Comparison of ENCODE assay signal across 8 cellular contexts in genomic region chr3:127628788-127629456, GRCh38. TPM values are rescaled to one million over a fixed set of nuclear protein-coding genes. Genes with fewer than 3 reads are reported as not detected.
DNase-seq lines count a peak whose midpoint lies in the region; ATAC-seq, FAIRE-seq and TF ChIP-seq lines count a peak whose summit lies in the region.

Gene PODXL2 (plus strand): TSS chr3:127629185. CDS start chr3:127629220, 35 bp downstream.

- POLR2A ChIA-PET in K562 (lab: Yijun Ruan, JAX): no interaction called here

- H3K4me3 ChIP-seq in SJSA1: peak within 1 kb of the TSS; percentile 33
- H3K4me3 ChIP-seq in K562: peak within 1 kb of the TSS; percentile 55
- peak within 1 kb of the TSS; percentile 49; the same call in 1 of the 2 replicates for H3K4me3 ChIP-seq in iPS DF 6.9 (ENCODE audit: low read length)
- peak within 1 kb of the TSS; percentile 45 for H3K4me3 ChIP-seq in retinal pigment epithelial cell (ENCODE audit: low read length)

- TF ChIP-seq CTCF in K562 (IDR thresholded peaks at IDR 0.05 in 2 of 3, conservative IDR thresholded peaks at IDR 0.05 in 1 of 3; ENCODE audit: insufficient read depth in 2 of 3, low read depth in 1 of 3, low read length in 3 of 3) (no peak), retinal pigment epithelial cell (conservative IDR thresholded peaks at IDR 0.05; ENCODE audit: low read depth, low read length) (no peak)

- TF ChIP-seq EP300 in K562 (IDR thresholded peaks at IDR 0.05; ENCODE audit: low read length): no peak

- CTCF ChIA-PET in K562 (lab: Yijun Ruan, JAX; ENCODE audit: low intra/inter-chr PET ratio): no interaction called here

- ATAC-seq in HG03103 (IDR thresholded peaks at IDR 0.05; ENCODE audit: low read depth, unreplicated experiment) (peak; percentile 52), K562 (peak; percentile 91), HG02678 (IDR thresholded peaks at IDR 0.05; ENCODE audit: unreplicated experiment) (no peak)

- H2AFZ ChIP-seq in K562 (ENCODE audit: low read depth, low read length): peak within 1 kb of the TSS; percentile 92

- intact Hi-C loops in K562 (cut with micrococcal nuclease): no loop called here

- no TSS peak for BruUV-seq in K562 (replicated peaks; lab: Mats Ljungman, UMichigan)

- H3K27ac ChIP-seq in SJSA1 (no peak within 1 kb of the TSS), K562 (ENCODE audit: extremely low read depth, low read depth, low read length) (peak within 1 kb of the TSS; percentile 30; the same call in 1 of the 3 replicates), iPS DF 6.9 (ENCODE audit: low read length) (no peak within 1 kb of the TSS)

- peaks cover 37% of the 10 kb centered on the region for H3K27me3 ChIP-seq in SJSA1 (replicated peaks)
- no peaks in the 10 kb centered on the region for H3K27me3 ChIP-seq in K562 (ENCODE audit: control insufficient read depth in 2 of 2, insufficient read depth in 2 of 2, low read length in 2 of 2)
- H3K27me3 ChIP-seq in iPS DF 6.9 (ENCODE audit: control insufficient read depth, insufficient read depth, low read length): peaks cover 10% of the 10 kb centered on the region

- no peaks in the 10 kb centered on the region for H3K36me3 ChIP-seq in ES-I3 (ENCODE audit: insufficient read depth, low read length)
- no peaks in the 10 kb centered on the region for H3K36me3 ChIP-seq in SJSA1
- no peaks in the 10 kb centered on the region for H3K36me3 ChIP-seq in K562 (ENCODE audit: control insufficient read depth, insufficient read depth, low read length)
- H3K36me3 ChIP-seq in iPS DF 6.9 (ENCODE audit: control insufficient read depth, insufficient read depth, low read length): no peaks in the 10 kb centered on the region; the same call in 1 of the 2 replicates

- H3K4me2 ChIP-seq in K562 (ENCODE audit: insufficient read depth, low read length): peak within 1 kb of the TSS; percentile 87

- no peak for TF ChIP-seq RAD21 in K562 (CRISPR knock-in tag; conservative IDR thresholded peaks at IDR 0.05 in 1 of 2, IDR thresholded peaks at IDR 0.05 in 1 of 2)

- no peak for DNase-seq in SJSA1 (ENCODE audit: low read depth in 1 of 2, low spot score in 2 of 2)
- DNase-seq in K562 (ENCODE audit: extremely low read depth in 1 of 4, low spot score in 3 of 4): peak; percentile 79 to 98 (median 98)
- peak; percentile 25 for DNase-seq in iPS DF 6.9 (ENCODE audit: low read depth, low spot score)
- no peak for DNase-seq in retinal pigment epithelial cell (ENCODE audit: low read depth)
- DNase-seq in AML-193 (lab: John Stamatoyannopoulos, UW): no peak

- no peak for TF ChIP-seq POLR2A in K562 (conservative IDR thresholded peaks at IDR 0.05)

- WGBS in K562 (ENCODE audit: insufficient coverage, low coverage, missing lambda C conversion rate): 2% methylated on average over 14 of the region's 104 CpGs
- WGBS in iPS DF 6.9 (ENCODE audit: insufficient coverage, insufficient read length): no CpG with 5 or more reads among the region's 104 CpGs

- peaks cover 4% of the 10 kb centered on the region; the same call in 1 of the 2 replicates for H4K20me1 ChIP-seq in K562 (replicated peaks; ENCODE audit: control insufficient read depth, insufficient read depth, low read length)

- H3K9me3 ChIP-seq in ES-I3 (ENCODE audit: control insufficient read depth, insufficient read depth, low read length) (peaks cover 6% of the 10 kb centered on the region; the same call in 1 of the 2 replicates), SJSA1 (replicated peaks) (peaks cover 4% of the 10 kb centered on the region), K562 (replicated peaks; ENCODE audit: control insufficient read depth, insufficient read depth, low read depth, low read length) (no peaks in the 10 kb centered on the region), iPS DF 6.9 (ENCODE audit: control insufficient read depth, insufficient read depth, low read length) (no peaks in the 10 kb centered on the region)

- in situ Hi-C loops in K562 (cut with MboI): no loop called here

- peaks cover 22% of the 10 kb centered on the region for H3K79me2 ChIP-seq in K562 (ENCODE audit: control insufficient read depth, insufficient read depth, low read length)

- FAIRE-seq in K562 (lab: Jason Lieb, UNC): no peak

- H3K4me1 ChIP-seq in ES-I3 (ENCODE audit: insufficient read depth, low read length) (no peaks in the 10 kb centered on the region; the same call in 1 of the 2 replicates), SJSA1 (replicated peaks) (peaks cover 14% of the 10 kb centered on the region), K562 (replicated peaks in 1 of 2; ENCODE audit: control insufficient read depth in 2 of 2, insufficient read depth in 2 of 2, low read length in 2 of 2) (peaks cover 14% of the 10 kb centered on the region in 2 experiments; a peak in 4 of 5 replicates), iPS DF 6.9 (ENCODE audit: control insufficient read depth, insufficient read depth, low read length) (peaks cover 7% of the 10 kb centered on the region)

- H3K9ac ChIP-seq in ES-I3 (ENCODE audit: low read depth, low read length) (peak within 1 kb of the TSS; percentile 63; the same call in 1 of the 2 replicates), K562 (ENCODE audit: insufficient read depth in 1 of 2, low read depth in 2 of 2, low read length in 2 of 2) (peak within 1 kb of the TSS; percentile 60 to 96)

- H3K9me1 ChIP-seq in K562 (ENCODE audit: control insufficient read depth, insufficient read depth, low read length): peaks cover 4% of the 10 kb centered on the region

TF ChIP-seq in K562, 482 proteins besides CTCF, POLR2A, EP300 and RAD21 (continues in another document):
- TF ChIP-seq ZFX (CRISPR knock-in tag; IDR thresholded peaks at IDR 0.05): peak; percentile 25; the same call in 1 of the 2 replicates
- peak; percentile 83; the same call in 1 of the 2 replicates for TF ChIP-seq ATF6 (CRISPR knock-in tag; IDR thresholded peaks at IDR 0.05)
- TF ChIP-seq CREB3L1 (IDR thresholded peaks at IDR 0.05; ENCODE audit: borderline replicate concordance, low read depth): peak; percentile 59; the same call in 1 of the 2 replicates
- no peak for TF ChIP-seq EHMT2 (IDR thresholded peaks at IDR 0.05)
- TF ChIP-seq SIN3A (IDR thresholded peaks at IDR 0.05; ENCODE audit: borderline replicate concordance in 2 of 2, control insufficient read depth in 1 of 2, low read depth in 2 of 2, low read length in 2 of 2): peak in 1 of 2 experiments; percentile 76; a peak in 1 of 4 replicates
- TF ChIP-seq MAX (CRISPR knock-in tag; IDR thresholded peaks at IDR 0.05): peak; percentile 84
- no peak for TF ChIP-seq ZNF174 (CRISPR knock-in tag; IDR thresholded peaks at IDR 0.05)
- TF ChIP-seq NRF1 (conservative IDR thresholded peaks at IDR 0.05 in 1 of 2, IDR thresholded peaks at IDR 0.05 in 1 of 2): no peak
- TF ChIP-seq NONO (IDR thresholded peaks at IDR 0.05; ENCODE audit: low read depth in 2 of 2, low read length in 1 of 2): 0 out of 4 replicates have a peak, but pooled peaks of 1 of the 2 experiments have one; percentile 22
- TF ChIP-seq ETV5 (CRISPR knock-in tag; IDR thresholded peaks at IDR 0.05; ENCODE audit: low read depth): peak; percentile 50; the same call in 1 of the 2 replicates

RNA-seq across cellular contexts. Expression of gene PODXL2, which starts in this region (rescaled TPM):
- total RNA-seq in SJSA1 (2014; rRNA removed; shearing (Covaris generic)): 0.94 and 2.6 TPM in 2 replicates
- 17.2 and 34.9 TPM in 2 replicates for total RNA-seq in K562 (2011; cell fraction: chromatin; rRNA removed; ENCODE audit: low replicate concordance)
- total RNA-seq in K562 (2011; cell fraction: nucleolus; rRNA removed): 47.0 and 49.4 TPM in 2 replicates
- total RNA-seq in K562 (2011; cell fraction: nucleoplasm; rRNA removed): 23.7 and 31.7 TPM in 2 replicates
- total RNA-seq in K562 (2014; rRNA removed) (52.5 and 59.1 TPM in 2 replicates), K562 (2014; rRNA removed; fragmentation: Illumina TruSeq; extraction: Trizol) (16.1 TPM in 2 replicates), K562 (2015; rRNA removed; fragmentation: Illumina TruSeq; extraction: Trizol) (21.9 and 22.3 TPM in 2 replicates), K562 (2021) (39.6 and 42.4 TPM in 2 replicates)
- polyA plus RNA-seq in K562 (2011; rRNA removed) (19.2 and 20.3 TPM in 2 replicates), K562 (2014; fragmentation: Illumina TruSeq; extraction: Trizol) (22.1 and 27.7 TPM in 2 replicates), K562 (2014; fragmentation: Nextera tagmentation; extraction: Ambion mirVana) (under 1 TPM; 0.03 to 0.07 TPM), K562 (2014; rRNA removed) (49.0 and 50.3 TPM in 2 replicates)
- 19.5 and 45.6 TPM in 2 replicates for polyA plus RNA-seq in K562 (2011; cell fraction: cytosol; rRNA removed)
- polyA plus RNA-seq in K562 (2011; cell fraction: nucleus; rRNA removed): 22.1 and 37.7 TPM in 2 replicates
- polyA plus RNA-seq in K562 (2012): 18.9 and 20.5 TPM in 2 replicates
- polyA minus RNA-seq in K562 (2011; rRNA and poly(A)+ RNA removed): 12.9 and 14.7 TPM in 2 replicates
- 16.8 and 18.6 TPM in 2 replicates for polyA minus RNA-seq in K562 (2011; cell fraction: cytosol; rRNA and poly(A)+ RNA removed)
- polyA minus RNA-seq in K562 (2011; cell fraction: nucleus; rRNA and poly(A)+ RNA removed): 9.6 and 11.8 TPM in 2 replicates

Comparison
In these comparisons a context has a peak if more than half of its experiments do, and no peak if none do; other contexts are left out.
1. DNase-seq: peak in K562 (4 of 4) and iPS DF 6.9 (single experiment); none in SJSA1 (0 of 2), retinal pigment epithelial cell (single experiment) and AML-193 (0 of 2).
2. Peak in every context shown above with its lines, with median percentiles within 50 percentile points of each other: H3K4me3 ChIP-seq.